18 cellular contexts compared by ENCODE assay signal in genomic region chr20:38277691-38278090, GRCh38. TPM values are rescaled to one million over a fixed set of nuclear protein-coding genes. Genes with fewer than 3 reads are reported as not detected.
DNase-seq lines count a peak whose midpoint lies in the region; ATAC-seq and TF ChIP-seq lines count a peak whose summit lies in the region.
"Had no signal": no experiment of that assay in that cellular context is flagged by ENCODE, and none has a peak within 500 bp of the region (broad histone marks: within the 10 kb centered on the region; RNA-seq: fewer than 3 reads in every experiment).

No MANE protein-coding gene starts in this region.

- no peak for DNase-seq in H9
- peak; percentile 41 for DNase-seq in RWPE2 (ENCODE audit: low spot score)
- no peak for DNase-seq in neural progenitor cell (ENCODE audit: low spot score)
- DNase-seq in HAP-1 (ENCODE audit: low spot score in 2 of 2): no peak
- no peak for DNase-seq in germinal center (ENCODE audit: low spot score)
- no peak for DNase-seq in stimulated activated CD4-positive, alpha-beta T cell treated with anti-CD3 and anti-CD28 coated beads, Interleukin-4, amount 100 ng/mL, for 4 hours
- DNase-seq: DMS79 treated with DMSO at 0.1 percent for 48 hours; GM23248; MG63; NCI-H1092 treated with DMSO at 0.1 percent for 48 hours; NCI-H187; NCI-H510A; NK-92 treated with Interleukin-12 subunit alpha and Interleukin-12 subunit beta, amount 100 ng/mL, for 24 hours had no signal

- H3K79me2 ChIP-seq in H9 (ENCODE audit: insufficient read depth, low read length) (no peaks in the 10 kb centered on the region), neural progenitor cell (ENCODE audit: low read depth) (no peaks in the 10 kb centered on the region)

- H3K4me1 ChIP-seq in H9 (ENCODE audit: insufficient read depth, low read length): no peaks in the 10 kb centered on the region
- H3K4me1 ChIP-seq in RWPE2 (ENCODE audit: insufficient read depth, poor library complexity, severe bottlenecking): peaks cover 28% of the 10 kb centered on the region
- no peaks in the 10 kb centered on the region for H3K4me1 ChIP-seq in neural progenitor cell
- peaks cover 3% of the 10 kb centered on the region; the same call in 1 of the 2 replicates for H3K4me1 ChIP-seq in HAP-1
- H3K4me1 ChIP-seq: A549 had no signal

- peaks cover 10 to 15% of the 10 kb centered on the region in 2 experiments for H3K4me1 Mint-ChIP-seq in H9
- H3K4me1 Mint-ChIP-seq in neural progenitor cell: peaks cover 23% of the 10 kb centered on the region

- H3K27me3 ChIP-seq in H9 (ENCODE audit: insufficient read depth, low read length) (no peaks in the 10 kb centered on the region), RWPE2 (ENCODE audit: insufficient read depth, poor library complexity, severe bottlenecking) (no peaks in the 10 kb centered on the region), neural progenitor cell (no peaks in the 10 kb centered on the region), HAP-1 (ENCODE audit: low read depth) (no peaks in the 10 kb centered on the region)
- H3K27me3 ChIP-seq: MG63 had no signal

- H2AK5ac ChIP-seq in H9 (ENCODE audit: insufficient read length, low read length): no peak overlapping the region

- H2AFZ ChIP-seq in H9 (ENCODE audit: low read length): no peak overlapping the region
- H2AFZ ChIP-seq in neural progenitor cell (replicated peaks): peak overlapping the region; percentile 85
- H2AFZ ChIP-seq: GM23248 had no signal

- H3K27ac ChIP-seq in H9 (ENCODE audit: insufficient read length, low read depth, low read length): no peak overlapping the region
- no peak overlapping the region for H3K27ac ChIP-seq in RWPE2 (ENCODE audit: poor library complexity, severe bottlenecking)
- H3K27ac ChIP-seq in cingulate gyrus (ENCODE audit: low read depth, low read length): peak overlapping the region; percentile 72
- H3K27ac ChIP-seq in neural progenitor cell: no peak overlapping the region
- H3K27ac ChIP-seq: A549 had no signal

- H3K27ac Mint-ChIP-seq in H9: peak overlapping the region in 2 of 3 experiments; percentile 55 to 90; a peak in 2 of 7 replicates
- peak overlapping the region; percentile 86 for H3K27ac Mint-ChIP-seq in neural progenitor cell

- no peak overlapping the region for H4K5ac ChIP-seq in H9 (ENCODE audit: insufficient read length, low read depth, low read length)

- no peak overlapping the region for H3K4ac ChIP-seq in H9 (ENCODE audit: low read depth, low read length)

- no CpG with 5 or more reads among the region's 2 CpGs for WGBS in H9 (ENCODE audit: extremely low coverage, insufficient read length, low lambda C conversion rate)

- no peak overlapping the region for H2BK120ac ChIP-seq in H9 (ENCODE audit: low read depth, low read length, poor library complexity, severe bottlenecking)

- H3K27me3 Mint-ChIP-seq in H9 (ENCODE audit: low read depth): no peaks in the 10 kb centered on the region; the same call in 1 of the 2 replicates
- peaks cover 10% of the 10 kb centered on the region for H3K27me3 Mint-ChIP-seq in neural progenitor cell (ENCODE audit: insufficient read depth, low read depth)

- no peak overlapping the region for H3K4me2 ChIP-seq in H9 (ENCODE audit: insufficient read depth, insufficient read length, low read length)
- peak overlapping the region; percentile 59 for H3K4me2 ChIP-seq in neural progenitor cell
- H3K4me2 ChIP-seq: A549 had no signal

- H3K4me3 ChIP-seq in RWPE2 (ENCODE audit: severe bottlenecking) (no peak overlapping the region), neural progenitor cell (no peak overlapping the region), HAP-1 (no peak overlapping the region)
- H3K4me3 ChIP-seq: A549, GM23248, MG63 had no signal

- no peak overlapping the region for H2BK12ac ChIP-seq in H9 (ENCODE audit: insufficient read length, low read depth, low read length)

- H3K79me1 ChIP-seq in H9 (ENCODE audit: insufficient read depth, low read depth, low read length, poor library complexity, severe bottlenecking): no peaks in the 10 kb centered on the region

- H3K36me3 ChIP-seq in RWPE2 (ENCODE audit: low read depth): no peaks in the 10 kb centered on the region
- no peaks in the 10 kb centered on the region for H3K36me3 ChIP-seq in neural progenitor cell
- H3K36me3 ChIP-seq in HAP-1 (replicated peaks): no peaks in the 10 kb centered on the region
- H3K36me3 ChIP-seq: MG63 had no signal

- H3K4me3 Mint-ChIP-seq in H9 (no peak overlapping the region), neural progenitor cell (no peak overlapping the region)
- H3K4me3 Mint-ChIP-seq: CD14-positive monocyte had no signal

- H3K56ac ChIP-seq in H9 (ENCODE audit: insufficient read length, low read depth, low read length): no peak overlapping the region

- in situ Hi-C loops in HAP-1 (cut with MboI; ENCODE audit: low sequenced_read_pairs): no loop called here

- no peak overlapping the region for H4K8ac ChIP-seq in H9 (replicated peaks; ENCODE audit: insufficient read length, low read depth, low read length)

- H3K14ac ChIP-seq in H9 (ENCODE audit: insufficient read depth, low read length): no peak overlapping the region

- H3K23ac ChIP-seq in H9 (ENCODE audit: insufficient read length, low read depth, low read length): no peak overlapping the region

- no peaks in the 10 kb centered on the region for H4K20me1 ChIP-seq in H9 (ENCODE audit: control insufficient read depth, insufficient read depth, insufficient read length)
- H4K20me1 ChIP-seq in neural progenitor cell (ENCODE audit: low read depth): no peaks in the 10 kb centered on the region

- no peak overlapping the region for H2BK15ac ChIP-seq in H9 (ENCODE audit: low read depth, low read length)

- no peak overlapping the region for H3T11ph ChIP-seq in H9 (ENCODE audit: low read length)

- H4K91ac ChIP-seq in H9 (ENCODE audit: insufficient read length, low read depth, low read length): no peak overlapping the region

- H3K9me3 ChIP-seq in H9 (ENCODE audit: control insufficient read depth, low read depth, low read length): no peaks in the 10 kb centered on the region
- no peaks in the 10 kb centered on the region for H3K9me3 ChIP-seq in RWPE2 (ENCODE audit: severe bottlenecking)
- H3K9me3 ChIP-seq in neural progenitor cell (ENCODE audit: low read depth): no peaks in the 10 kb centered on the region
- H3K9me3 ChIP-seq in HAP-1: no peaks in the 10 kb centered on the region; the same call in 1 of the 2 replicates

- H3K9ac ChIP-seq in H9 (ENCODE audit: extremely low read depth, insufficient read length, low read length) (no peak overlapping the region), neural progenitor cell (no peak overlapping the region)
- H3K9ac ChIP-seq: GM23248 had no signal

- peaks cover 0 to 8% (median 3%) of the 10 kb centered on the region in 3 experiments; a peak in 3 of 7 replicates for H3K36me3 Mint-ChIP-seq in H9 (ENCODE audit: insufficient read depth in 1 of 3, low read depth in 3 of 3)
- no peaks in the 10 kb centered on the region for H3K36me3 Mint-ChIP-seq in neural progenitor cell

- TF ChIP-seq CTCF in H9 (conservative IDR thresholded peaks at IDR 0.05) (no peak), RWPE2 (IDR thresholded peaks at IDR 0.05; ENCODE audit: poor library complexity, severe bottlenecking) (no peak), neural progenitor cell (IDR thresholded peaks at IDR 0.05) (no peak)

- peaks cover 10 to 15% of the 10 kb centered on the region in 2 experiments for H3K9me3 Mint-ChIP-seq in H9
- peaks cover 17% of the 10 kb centered on the region for H3K9me3 Mint-ChIP-seq in neural progenitor cell

- H2BK20ac ChIP-seq in H9 (ENCODE audit: low read depth, low read length, poor library complexity, severe bottlenecking): no peak overlapping the region

- H3K23me2 ChIP-seq in H9 (ENCODE audit: insufficient read length, low read depth, low read length, poor library complexity, severe bottlenecking): no peaks in the 10 kb centered on the region

- H3F3A ChIP-seq in neural progenitor cell (ENCODE audit: low read depth): peaks cover 6% of the 10 kb centered on the region

- H2BK5ac ChIP-seq in H9 (ENCODE audit: insufficient read length, low read length): no peak overlapping the region

- H3K18ac ChIP-seq in H9 (ENCODE audit: insufficient read length, low read depth, low read length): no peak overlapping the region

- ATAC-seq in RWPE2 (ENCODE audit: low read depth): no peak
- no peak for ATAC-seq in HG03139 (IDR thresholded peaks at IDR 0.05; ENCODE audit: unreplicated experiment)
- ATAC-seq: A549, HepG2 had no signal

RNA-seq across cellular contexts. Expression of gene KIAA1755, which starts 17.2 kb away (rescaled TPM):
- total RNA-seq in H9 (2021) (0.17 and 0.18 TPM in 2 replicates), neural progenitor cell (ENCODE audit: low replicate concordance) (0.22 TPM in 2 replicates)

RNA-seq across cellular contexts. Expression of gene BPI, which starts 26.3 kb away (rescaled TPM):
- not detected in 2 replicates for total RNA-seq in H9 (2021)
- not detected in 2 replicates for total RNA-seq in neural progenitor cell (ENCODE audit: low replicate concordance)
- total RNA-seq: GM23248, HepG2 had no signal
